8 cellular contexts compared by ENCODE assay signal in genomic region chrX:66638591-66639500, GRCh38. TPM values are rescaled to one million over a fixed set of nuclear protein-coding genes. Genes with fewer than 3 reads are reported as not detected.
DNase-seq lines count a peak whose midpoint lies in the region; ATAC-seq and FAIRE-seq lines count a peak whose summit lies in the region.

A gene with protein sequence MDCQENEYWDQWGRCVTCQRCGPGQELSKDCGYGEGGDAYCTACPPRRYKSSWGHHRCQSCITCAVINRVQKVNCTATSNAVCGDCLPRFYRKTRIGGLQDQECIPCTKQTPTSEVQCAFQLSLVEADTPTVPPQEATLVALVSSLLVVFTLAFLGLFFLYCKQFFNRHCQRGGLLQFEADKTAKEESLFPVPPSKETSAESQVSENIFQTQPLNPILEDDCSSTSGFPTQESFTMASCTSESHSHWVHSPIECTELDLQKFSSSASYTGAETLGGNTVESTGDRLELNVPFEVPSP (minus strand): TSS chrX:66639078. CDS start chrX:66616020, 23,058 bp downstream.

- FAIRE-seq in G401.6 (lab: Jason Lieb, UNC): peak; percentile 95

- ATAC-seq in GM21447 (IDR thresholded peaks at IDR 0.05; ENCODE audit: unreplicated experiment): peak; percentile 93

- DNase-seq in HT1080 (ENCODE audit: low read depth) (peak; percentile 94), glomerular visceral epithelial cell (ENCODE audit: extremely low spot score) (peak; percentile 42), pons (ENCODE audit: low spot score) (peak; percentile 69), GF-D8 (lab: John Stamatoyannopoulos, UW) (no peak), NCI-H2107 (lab: John Stamatoyannopoulos, UW) (no peak)
- DNase-seq in activated effector memory CD4-positive, alpha-beta T cell treated with anti-CD3 and anti-CD28 coated beads, Interleukin-2, amount 50 U/mL, for 16 hours: peak; percentile 61

RNA-seq across cellular contexts. Expression of the gene that starts here (rescaled TPM):
- total RNA-seq in HT1080 (2014; rRNA removed; shearing (Covaris generic)): 13.5 and 17.2 TPM in 2 replicates
- 17.7 and 21.6 TPM in 2 replicates for polyA plus RNA-seq in HT1080 (2015; cell fraction: cytosol; rRNA removed)
- polyA plus RNA-seq in HT1080 (2015; cell fraction: nucleus; rRNA removed): 86.4 and 98.5 TPM in 2 replicates

Comparison
In these comparisons a context has a peak if more than half of its experiments do, and no peak if none do; other contexts are left out.
1. DNase-seq: peak in HT1080 (single experiment), activated effector memory CD4-positive, alpha-beta T cell treated with anti-CD3 and anti-CD28 coated beads, Interleukin-2, amount 50 U/mL, for 16 hours (single experiment), glomerular visceral epithelial cell (single experiment) and pons (single experiment); none in GF-D8 (single experiment) and NCI-H2107 (single experiment).